ENCODE assay signal across 24 cellular contexts in the genomic region with DNA sequence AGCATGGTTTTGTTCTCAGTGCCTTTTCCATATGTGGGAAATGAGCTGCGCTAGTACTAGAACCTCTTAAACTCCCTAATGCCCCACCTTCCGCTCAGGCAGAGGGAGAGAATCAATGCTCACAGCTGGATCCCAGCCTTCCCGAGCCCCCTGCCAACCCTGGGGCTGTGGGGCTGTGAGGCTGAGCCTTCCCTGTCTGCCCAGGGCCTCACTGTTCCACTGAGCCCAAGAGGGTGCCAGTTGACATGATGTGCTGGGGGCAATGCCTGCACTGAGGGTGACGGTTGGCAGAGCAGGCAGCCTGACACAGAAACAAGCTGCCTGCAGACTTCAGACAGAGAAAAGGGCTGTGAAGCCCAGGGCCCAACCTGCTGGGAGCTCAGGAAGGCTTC.
"Had no signal": no experiment of that assay in that cellular context is flagged by ENCODE, and none has a peak within 500 bp of the region (broad histone marks: within the 10 kb centered on the region; RNA-seq: fewer than 3 reads in every experiment).

No MANE protein-coding gene starts in this region.

- H3K4me1 ChIP-seq: parathyroid adenoma, psoas muscle, right lobe of liver, testis, tibial artery, transverse colon, upper lobe of right lung, uterus had no signal

- H3K36me3 ChIP-seq: ovary, right lobe of liver, suprapubic skin, tibial artery, transverse colon, upper lobe of right lung, uterus had no signal

- H3K79me2 ChIP-seq: parathyroid adenoma had no signal

- H3K27ac ChIP-seq: ovary, parathyroid adenoma, psoas muscle, right lobe of liver, skin epidermis, suprapubic skin, testis, tibial artery, transverse colon, upper lobe of right lung, uterus had no signal

- H3K9me3 ChIP-seq: ovary, right lobe of liver, suprapubic skin, testis, upper lobe of right lung, uterus had no signal

- H3K9ac ChIP-seq: parathyroid adenoma had no signal

- H3K27me3 ChIP-seq: ovary, right lobe of liver, suprapubic skin, testis, tibial artery, transverse colon, upper lobe of right lung, uterus had no signal

- H2AFZ ChIP-seq: parathyroid adenoma had no signal

- H3K4me3 ChIP-seq: ovary, psoas muscle, right lobe of liver, skin epidermis, suprapubic skin, testis, tibial artery, transverse colon, upper lobe of right lung, uterus had no signal

- ATAC-seq: naive thymus-derived CD4-positive, alpha-beta T cell; natural killer cell; psoas muscle; right cardiac atrium; right lobe of liver; stimulated activated effector memory CD8-positive, alpha-beta T cell treated with anti-CD3 and anti-CD28 coated beads, Interleukin-12 subunit alpha, Interleukin-12 subunit beta, amount 100 ng/mL, for 72 hours; stimulated activated naive CD8-positive, alpha-beta T cell treated with anti-CD3 and anti-CD28 coated beads, Interleukin-15, amount 100 ng/mL, for 72 hours; stimulated activated naive CD8-positive, alpha-beta T cell treated with anti-CD3 and anti-CD28 coated beads, Interleukin-15, Interleukin-2, amounts not matched to agents 100 U/mL and 50 U/mL, for 24 hours; upper lobe of right lung had no signal

- DNase-seq: naive thymus-derived CD4-positive, alpha-beta T cell; natural killer cell; occipital lobe; ovary; psoas muscle; right cardiac atrium; right lobe of liver; stimulated activated CD4-positive, alpha-beta T cell treated with anti-CD3 and anti-CD28 coated beads, Interleukin-15, amount 100 ng/mL, for 24 hours; stimulated activated CD4-positive, alpha-beta T cell treated with anti-CD3 and anti-CD28 coated beads, Interleukin-2, amount 100 ng/mL, for 24 hours; stimulated activated CD4-positive, alpha-beta T cell treated with anti-CD3 and anti-CD28 coated beads, Interleukin-2, amount 100 ng/mL, for 48 hours; stimulated activated CD4-positive, alpha-beta T cell treated with anti-CD3 and anti-CD28 coated beads, Interleukin-4, amount 100 ng/mL, for 24 hours; stimulated activated naive CD4-positive, alpha-beta T cell; stimulated activated naive CD8-positive, alpha-beta T cell treated with anti-CD3 and anti-CD28 coated beads, Interleukin-15, amount 100 ng/mL, for 72 hours; stimulated activated naive CD8-positive, alpha-beta T cell treated with anti-CD3 and anti-CD28 coated beads, Interleukin-15, Interleukin-2, amounts not matched to agents 100 U/mL and 50 U/mL, for 24 hours; substantia nigra; testis; tibial artery; transverse colon; upper lobe of right lung; uterus had no signal
